In the genomic region with DNA sequence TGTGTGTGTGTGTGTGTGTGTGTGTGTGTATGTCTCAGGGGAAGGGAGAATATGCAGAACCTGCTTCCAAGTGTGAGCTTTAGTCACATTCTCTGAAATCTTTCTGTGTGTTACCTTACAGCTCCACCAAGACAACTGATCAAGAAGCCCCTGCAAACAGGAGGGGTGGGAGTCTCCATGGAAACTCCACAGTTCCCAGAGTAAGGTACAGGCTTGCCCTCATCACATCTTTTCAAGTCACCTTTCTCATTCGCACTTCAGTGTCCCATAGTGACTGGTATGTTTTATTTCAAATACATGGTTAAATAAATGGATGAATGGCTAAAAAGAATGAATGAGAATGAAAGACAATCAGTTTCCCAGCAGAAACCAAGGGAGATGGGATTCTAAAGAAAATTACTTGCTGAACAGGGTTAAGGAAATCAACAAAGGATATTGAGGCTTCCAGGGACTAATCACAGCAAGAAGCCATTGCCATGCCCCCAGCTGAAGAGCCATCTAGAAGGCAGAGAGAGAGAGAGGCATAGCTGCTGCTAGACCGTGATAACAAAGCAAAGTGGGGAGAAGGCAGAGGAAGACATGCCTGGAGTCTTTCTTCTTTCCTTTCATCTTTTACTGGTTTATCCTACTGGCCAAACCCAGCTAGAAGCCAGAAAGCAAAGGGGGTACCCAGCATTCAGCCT, we compare ENCODE assay signal across 1 cellular context.
TF ChIP-seq lines count a peak whose summit lies in the region.

No MANE protein-coding gene starts in this region.

TF ChIP-seq in GM23338, 12 proteins besides CTCF, POLR2A, EP300 and RAD21:
- TF ChIP-seq, protein P1, sequence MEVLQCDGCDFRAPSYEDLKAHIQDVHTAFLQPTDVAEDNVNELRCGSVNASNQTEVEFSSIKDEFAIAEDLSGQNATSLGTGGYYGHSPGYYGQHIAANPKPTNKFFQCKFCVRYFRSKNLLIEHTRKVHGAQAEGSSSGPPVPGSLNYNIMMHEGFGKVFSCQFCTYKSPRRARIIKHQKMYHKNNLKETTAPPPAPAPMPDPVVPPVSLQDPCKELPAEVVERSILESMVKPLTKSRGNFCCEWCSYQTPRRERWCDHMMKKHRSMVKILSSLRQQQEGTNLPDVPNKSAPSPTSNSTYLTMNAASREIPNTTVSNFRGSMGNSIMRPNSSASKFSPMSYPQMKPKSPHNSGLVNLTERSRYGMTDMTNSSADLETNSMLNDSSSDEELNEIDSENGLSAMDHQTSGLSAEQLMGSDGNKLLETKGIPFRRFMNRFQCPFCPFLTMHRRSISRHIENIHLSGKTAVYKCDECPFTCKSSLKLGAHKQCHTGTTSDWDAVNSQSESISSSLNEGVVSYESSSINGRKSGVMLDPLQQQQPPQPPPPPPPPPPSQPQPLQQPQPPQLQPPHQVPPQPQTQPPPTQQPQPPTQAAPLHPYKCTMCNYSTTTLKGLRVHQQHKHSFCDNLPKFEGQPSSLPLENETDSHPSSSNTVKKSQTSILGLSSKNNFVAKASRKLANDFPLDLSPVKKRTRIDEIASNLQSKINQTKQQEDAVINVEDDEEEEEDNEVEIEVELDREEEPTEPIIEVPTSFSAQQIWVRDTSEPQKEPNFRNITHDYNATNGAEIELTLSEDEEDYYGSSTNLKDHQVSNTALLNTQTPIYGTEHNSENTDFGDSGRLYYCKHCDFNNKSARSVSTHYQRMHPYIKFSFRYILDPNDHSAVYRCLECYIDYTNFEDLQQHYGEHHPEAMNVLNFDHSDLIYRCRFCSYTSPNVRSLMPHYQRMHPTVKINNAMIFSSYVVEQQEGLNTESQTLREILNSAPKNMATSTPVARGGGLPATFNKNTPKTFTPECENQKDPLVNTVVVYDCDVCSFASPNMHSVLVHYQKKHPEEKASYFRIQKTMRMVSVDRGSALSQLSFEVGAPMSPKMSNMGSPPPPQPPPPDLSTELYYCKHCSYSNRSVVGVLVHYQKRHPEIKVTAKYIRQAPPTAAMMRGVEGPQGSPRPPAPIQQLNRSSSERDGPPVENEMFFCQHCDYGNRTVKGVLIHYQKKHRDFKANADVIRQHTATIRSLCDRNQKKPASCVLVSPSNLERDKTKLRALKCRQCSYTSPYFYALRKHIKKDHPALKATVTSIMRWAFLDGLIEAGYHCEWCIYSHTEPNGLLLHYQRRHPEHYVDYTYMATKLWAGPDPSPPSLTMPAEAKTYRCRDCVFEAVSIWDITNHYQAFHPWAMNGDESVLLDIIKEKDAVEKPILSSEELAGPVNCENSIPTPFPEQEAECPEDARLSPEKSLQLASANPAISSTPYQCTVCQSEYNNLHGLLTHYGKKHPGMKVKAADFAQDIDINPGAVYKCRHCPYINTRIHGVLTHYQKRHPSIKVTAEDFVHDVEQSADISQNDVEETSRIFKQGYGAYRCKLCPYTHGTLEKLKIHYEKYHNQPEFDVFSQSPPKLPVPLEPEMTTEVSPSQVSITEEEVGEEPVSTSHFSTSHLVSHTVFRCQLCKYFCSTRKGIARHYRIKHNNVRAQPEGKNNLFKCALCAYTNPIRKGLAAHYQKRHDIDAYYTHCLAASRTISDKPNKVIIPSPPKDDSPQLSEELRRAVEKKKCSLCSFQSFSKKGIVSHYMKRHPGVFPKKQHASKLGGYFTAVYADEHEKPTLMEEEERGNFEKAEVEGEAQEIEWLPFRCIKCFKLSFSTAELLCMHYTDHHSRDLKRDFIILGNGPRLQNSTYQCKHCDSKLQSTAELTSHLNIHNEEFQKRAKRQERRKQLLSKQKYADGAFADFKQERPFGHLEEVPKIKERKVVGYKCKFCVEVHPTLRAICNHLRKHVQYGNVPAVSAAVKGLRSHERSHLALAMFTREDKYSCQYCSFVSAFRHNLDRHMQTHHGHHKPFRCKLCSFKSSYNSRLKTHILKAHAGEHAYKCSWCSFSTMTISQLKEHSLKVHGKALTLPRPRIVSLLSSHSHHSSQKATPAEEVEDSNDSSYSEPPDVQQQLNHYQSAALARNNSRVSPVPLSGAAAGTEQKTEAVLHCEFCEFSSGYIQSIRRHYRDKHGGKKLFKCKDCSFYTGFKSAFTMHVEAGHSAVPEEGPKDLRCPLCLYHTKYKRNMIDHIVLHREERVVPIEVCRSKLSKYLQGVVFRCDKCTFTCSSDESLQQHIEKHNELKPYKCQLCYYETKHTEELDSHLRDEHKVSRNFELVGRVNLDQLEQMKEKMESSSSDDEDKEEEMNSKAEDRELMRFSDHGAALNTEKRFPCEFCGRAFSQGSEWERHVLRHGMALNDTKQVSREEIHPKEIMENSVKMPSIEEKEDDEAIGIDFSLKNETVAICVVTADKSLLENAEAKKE (CRISPR knock-in tag; IDR thresholded peaks at IDR 0.05): peak; percentile 43; the same call in 1 of the 2 replicates
- TF ChIP-seq, protein P2, sequence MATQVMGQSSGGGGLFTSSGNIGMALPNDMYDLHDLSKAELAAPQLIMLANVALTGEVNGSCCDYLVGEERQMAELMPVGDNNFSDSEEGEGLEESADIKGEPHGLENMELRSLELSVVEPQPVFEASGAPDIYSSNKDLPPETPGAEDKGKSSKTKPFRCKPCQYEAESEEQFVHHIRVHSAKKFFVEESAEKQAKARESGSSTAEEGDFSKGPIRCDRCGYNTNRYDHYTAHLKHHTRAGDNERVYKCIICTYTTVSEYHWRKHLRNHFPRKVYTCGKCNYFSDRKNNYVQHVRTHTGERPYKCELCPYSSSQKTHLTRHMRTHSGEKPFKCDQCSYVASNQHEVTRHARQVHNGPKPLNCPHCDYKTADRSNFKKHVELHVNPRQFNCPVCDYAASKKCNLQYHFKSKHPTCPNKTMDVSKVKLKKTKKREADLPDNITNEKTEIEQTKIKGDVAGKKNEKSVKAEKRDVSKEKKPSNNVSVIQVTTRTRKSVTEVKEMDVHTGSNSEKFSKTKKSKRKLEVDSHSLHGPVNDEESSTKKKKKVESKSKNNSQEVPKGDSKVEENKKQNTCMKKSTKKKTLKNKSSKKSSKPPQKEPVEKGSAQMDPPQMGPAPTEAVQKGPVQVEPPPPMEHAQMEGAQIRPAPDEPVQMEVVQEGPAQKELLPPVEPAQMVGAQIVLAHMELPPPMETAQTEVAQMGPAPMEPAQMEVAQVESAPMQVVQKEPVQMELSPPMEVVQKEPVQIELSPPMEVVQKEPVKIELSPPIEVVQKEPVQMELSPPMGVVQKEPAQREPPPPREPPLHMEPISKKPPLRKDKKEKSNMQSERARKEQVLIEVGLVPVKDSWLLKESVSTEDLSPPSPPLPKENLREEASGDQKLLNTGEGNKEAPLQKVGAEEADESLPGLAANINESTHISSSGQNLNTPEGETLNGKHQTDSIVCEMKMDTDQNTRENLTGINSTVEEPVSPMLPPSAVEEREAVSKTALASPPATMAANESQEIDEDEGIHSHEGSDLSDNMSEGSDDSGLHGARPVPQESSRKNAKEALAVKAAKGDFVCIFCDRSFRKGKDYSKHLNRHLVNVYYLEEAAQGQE (IDR thresholded peaks at IDR 0.05; ENCODE audit: unreplicated experiment): no peak
